10 cellular contexts compared by ENCODE assay signal in genomic region chr1:162028726-162029125, GRCh38. TPM values are rescaled to one million over a fixed set of nuclear protein-coding genes. Genes with fewer than 3 reads are reported as not detected.
DNase-seq lines count a peak whose midpoint lies in the region; ATAC-seq and TF ChIP-seq lines count a peak whose summit lies in the region.
"Had no signal": no experiment of that assay in that cellular context is flagged by ENCODE, and none has a peak within 500 bp of the region (broad histone marks: within the 10 kb centered on the region; RNA-seq: fewer than 3 reads in every experiment).

No MANE protein-coding gene starts in this region.

- no peak for TF ChIP-seq CTCF in activated B cell treated with CpG ODN at 0.5 μM for 24 hours (IDR thresholded peaks at IDR 0.05)

- intact Hi-C loops in activated B cell treated with CpG ODN at 0.5 μM for 24 hours (cut with micrococcal nuclease) = no loop called here
- intact Hi-C loops in activated T-helper 1 cell treated with anti-CD3 and anti-CD28 coated beads, Interleukin-12 subunit alpha, Interleukin-12 subunit beta, Interleukin-2, Interleukin-4 antibody, amounts not matched to agents 30 ng/mL and 10 ng/mL and 1 ng/mL, durations not matched to agents 14 hours and 24 hours and 36 hours (cut with micrococcal nuclease) = no loop called here

- H3K27ac Mint-ChIP-seq in activated B cell treated with CpG ODN at 0.5 μM for 24 hours = no peak overlapping the region
- no peak overlapping the region for H3K27ac Mint-ChIP-seq in activated T-helper 1 cell treated with anti-CD3 and anti-CD28 coated beads, Interleukin-12 subunit alpha, Interleukin-12 subunit beta, Interleukin-2, Interleukin-4 antibody, amounts not matched to agents 30 ng/mL and 10 ng/mL and 1 ng/mL, durations not matched to agents 14 hours and 24 hours and 36 hours
- H3K27ac Mint-ChIP-seq: T-helper 1 cell treated with Interleukin-12 subunit alpha and Interleukin-12 subunit beta and Interleukin-4 antibody, amounts not matched to agents 30 μg/mL and 1 μg/mL, for 36 hours had no signal

- ATAC-seq in GM19468 (IDR thresholded peaks at IDR 0.05; ENCODE audit: extremely low read depth, unreplicated experiment) (peak; percentile 59), HG03521 (IDR thresholded peaks at IDR 0.05; ENCODE audit: unreplicated experiment) (peak; percentile 58), activated B cell treated with CpG ODN at 0.5 μM for 24 hours (ENCODE audit: low read depth) (peak; percentile 31), GM19397 (IDR thresholded peaks at IDR 0.05; ENCODE audit: unreplicated experiment) (no peak), GM21526 (IDR thresholded peaks at IDR 0.05; ENCODE audit: low FRiP score, unreplicated experiment) (no peak), HG03439 (IDR thresholded peaks at IDR 0.05; ENCODE audit: unreplicated experiment) (no peak)

- no peak overlapping the region for H3K4me3 Mint-ChIP-seq in activated B cell treated with CpG ODN at 0.5 μM for 24 hours
- H3K4me3 Mint-ChIP-seq in activated T-helper 1 cell treated with anti-CD3 and anti-CD28 coated beads, Interleukin-12 subunit alpha, Interleukin-12 subunit beta, Interleukin-2, Interleukin-4 antibody, amounts not matched to agents 30 ng/mL and 10 ng/mL and 1 ng/mL, durations not matched to agents 14 hours and 24 hours and 36 hours = no peak overlapping the region
- H3K4me3 Mint-ChIP-seq: T-helper 1 cell treated with Interleukin-12 subunit alpha and Interleukin-12 subunit beta and Interleukin-4 antibody, amounts not matched to agents 30 μg/mL and 1 μg/mL, for 36 hours had no signal

- POLR2A ChIA-PET in activated B cell treated with CpG ODN at 0.5 μM for 24 hours (lab: Charles Lee) = no interaction called here

- no peaks in the 10 kb centered on the region for H3K36me3 Mint-ChIP-seq in activated B cell treated with CpG ODN at 0.5 μM for 24 hours (ENCODE audit: low read depth)
- H3K36me3 Mint-ChIP-seq in activated T-helper 1 cell treated with anti-CD3 and anti-CD28 coated beads, Interleukin-12 subunit alpha, Interleukin-12 subunit beta, Interleukin-2, Interleukin-4 antibody, amounts not matched to agents 30 ng/mL and 10 ng/mL and 1 ng/mL, durations not matched to agents 14 hours and 24 hours and 36 hours (ENCODE audit: low read depth) = no peaks in the 10 kb centered on the region

- peaks cover 40% of the 10 kb centered on the region for H3K27me3 Mint-ChIP-seq in activated B cell treated with CpG ODN at 0.5 μM for 24 hours
- peaks cover 39% of the 10 kb centered on the region for H3K27me3 Mint-ChIP-seq in activated T-helper 1 cell treated with anti-CD3 and anti-CD28 coated beads, Interleukin-12 subunit alpha, Interleukin-12 subunit beta, Interleukin-2, Interleukin-4 antibody, amounts not matched to agents 30 ng/mL and 10 ng/mL and 1 ng/mL, durations not matched to agents 14 hours and 24 hours and 36 hours (ENCODE audit: insufficient read depth)

- DNase-seq in A172 (ENCODE audit: low spot score) (peak; percentile 17), activated B cell treated with CpG ODN at 0.5 μM for 24 hours (no peak)
- no peak for DNase-seq in activated T-helper 1 cell treated with anti-CD3 and anti-CD28 coated beads, Interleukin-12 subunit alpha, Interleukin-12 subunit beta, Interleukin-2, Interleukin-4 antibody, amounts not matched to agents 30 ng/mL and 10 ng/mL and 1 ng/mL, durations not matched to agents 14 hours and 24 hours and 36 hours (ENCODE audit: low spot score)
- DNase-seq: activated CD8-positive, alpha-beta memory T cell treated with anti-CD3 and anti-CD28 coated beads, Interleukin-2, amount 50 U/mL, for 48 hours had no signal

- H3K4me1 Mint-ChIP-seq in activated B cell treated with CpG ODN at 0.5 μM for 24 hours = peaks cover 7% of the 10 kb centered on the region
- H3K4me1 Mint-ChIP-seq in activated T-helper 1 cell treated with anti-CD3 and anti-CD28 coated beads, Interleukin-12 subunit alpha, Interleukin-12 subunit beta, Interleukin-2, Interleukin-4 antibody, amounts not matched to agents 30 ng/mL and 10 ng/mL and 1 ng/mL, durations not matched to agents 14 hours and 24 hours and 36 hours (ENCODE audit: low read depth) = peaks cover 7% of the 10 kb centered on the region

- CTCF ChIA-PET in activated B cell treated with CpG ODN at 0.5 μM for 24 hours (lab: Charles Lee) = no interaction called here

- no peaks in the 10 kb centered on the region for H3K9me3 Mint-ChIP-seq in activated B cell treated with CpG ODN at 0.5 μM for 24 hours
- H3K9me3 Mint-ChIP-seq in activated T-helper 1 cell treated with anti-CD3 and anti-CD28 coated beads, Interleukin-12 subunit alpha, Interleukin-12 subunit beta, Interleukin-2, Interleukin-4 antibody, amounts not matched to agents 30 ng/mL and 10 ng/mL and 1 ng/mL, durations not matched to agents 14 hours and 24 hours and 36 hours = no peaks in the 10 kb centered on the region
- H3K9me3 Mint-ChIP-seq: T-helper 1 cell treated with Interleukin-12 subunit alpha and Interleukin-12 subunit beta and Interleukin-4 antibody, amounts not matched to agents 30 μg/mL and 1 μg/mL, for 36 hours had no signal

RNA-seq across cellular contexts. Expression of gene OLFML2B, which starts 5.1 kb away (rescaled TPM):
- 1.9 and 2.3 TPM in 2 replicates for total RNA-seq in A172 (2014; rRNA removed; shearing (Covaris generic))
- not detected in 2 replicates for total RNA-seq in activated B cell treated with CpG ODN at 0.5 μM for 24 hours
- total RNA-seq in activated T-helper 1 cell treated with anti-CD3 and anti-CD28 coated beads, Interleukin-12 subunit alpha, Interleukin-12 subunit beta, Interleukin-2, Interleukin-4 antibody, amounts not matched to agents 30 ng/mL and 10 ng/mL and 1 ng/mL, durations not matched to agents 14 hours and 24 hours and 36 hours = not detected in 2 replicates

RNA-seq across cellular contexts. Expression of gene NOS1AP, which starts 40.8 kb away (rescaled TPM):
- 1.2 and 2.4 TPM in 2 replicates for total RNA-seq in A172 (2014; rRNA removed; shearing (Covaris generic))
- total RNA-seq in activated B cell treated with CpG ODN at 0.5 μM for 24 hours = not detected in 2 replicates
- total RNA-seq in activated T-helper 1 cell treated with anti-CD3 and anti-CD28 coated beads, Interleukin-12 subunit alpha, Interleukin-12 subunit beta, Interleukin-2, Interleukin-4 antibody, amounts not matched to agents 30 ng/mL and 10 ng/mL and 1 ng/mL, durations not matched to agents 14 hours and 24 hours and 36 hours = 0.10 TPM in 1 of 2 replicates, not detected in the other

Comparison
In these comparisons a context has a peak if more than half of its experiments do, and no peak if none do; other contexts are left out.
1. ATAC-seq: peak in GM19468 (single experiment), HG03521 (single experiment) and activated B cell treated with CpG ODN at 0.5 μM for 24 hours (single experiment); none in GM19397 (single experiment), GM21526 (single experiment) and HG03439 (single experiment).